1 cellular context compared by ENCODE assay signal in genomic region chr13:26132756-26133155, GRCh38.
TF ChIP-seq lines count a peak whose summit lies in the region.

No MANE protein-coding gene starts in this region.

TF ChIP-seq in liver, 16 proteins besides CTCF, POLR2A, EP300 and RAD21 (continued from another document):
- no peak for TF ChIP-seq FOXA2 (IDR thresholded peaks at IDR 0.05)
- TF ChIP-seq SP1 (IDR thresholded peaks at IDR 0.05) = no peak
